In the genomic region with DNA sequence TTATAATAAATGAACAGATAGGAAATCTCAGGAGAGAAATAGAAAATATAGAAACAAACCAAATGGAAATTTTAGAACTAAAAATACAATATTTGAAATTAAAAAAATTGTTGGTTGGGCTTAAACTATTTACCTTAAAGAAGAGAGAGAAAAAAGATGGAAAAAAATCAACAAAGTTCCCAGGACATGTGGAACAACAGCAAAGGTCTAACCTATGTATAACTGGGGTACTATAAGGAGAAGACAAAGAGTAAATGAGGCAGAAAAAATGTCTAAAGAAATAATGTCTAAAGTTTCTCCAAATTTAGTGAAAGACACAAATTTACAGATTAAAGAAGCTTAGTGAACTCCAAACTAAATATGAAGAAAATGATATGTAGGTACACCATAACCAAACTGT, we compare ENCODE assay signal across 21 cellular contexts. TPM values are rescaled to one million over a fixed set of nuclear protein-coding genes. Genes with fewer than 3 reads are reported as not detected.
DNase-seq lines count a peak whose midpoint lies in the region; ATAC-seq, FAIRE-seq and TF ChIP-seq lines count a peak whose summit lies in the region.
"Had no signal": no experiment of that assay in that cellular context is flagged by ENCODE, and none has a peak within 500 bp of the region (broad histone marks: within the 10 kb centered on the region; RNA-seq: fewer than 3 reads in every experiment).

No MANE protein-coding gene starts in this region.

- H3K79me2 ChIP-seq in GM23248 (ENCODE audit: insufficient read depth) = no peaks in the 10 kb centered on the region

- no peaks in the 10 kb centered on the region for H3K27me3 ChIP-seq in GM23248 (replicated peaks; ENCODE audit: insufficient read depth)
- H3K27me3 ChIP-seq in small intestine (ENCODE audit: control insufficient read depth in 2 of 2, insufficient read depth in 2 of 2, low read length in 2 of 2) = no peaks in the 10 kb centered on the region
- no peaks in the 10 kb centered on the region for H3K27me3 ChIP-seq in lower lobe of right lung (ENCODE audit: low read depth)
- H3K27me3 ChIP-seq: BLaER1 treated with 17β-estradiol and CSF1 and Interleukin-3, amounts not matched to agents 10 nM and 100 nM had no signal

- no peak for TF ChIP-seq CTCF in HEK293 (tag by site-specific recombination; IDR thresholded peaks at IDR 0.05)
- no peak for TF ChIP-seq CTCF in lower lobe of right lung (IDR thresholded peaks at IDR 0.05)

- H3K4me2 ChIP-seq in GM23248 (ENCODE audit: unreplicated experiment) = peak overlapping the region; percentile 34
- H3K4me2 ChIP-seq: A549 had no signal

- FAIRE-seq in colon (lab: Jason Lieb, UNC) (peak; percentile 18), small intestine (lab: Jason Lieb, UNC) (peak; percentile 23)
- FAIRE-seq: A549, D721Med, G401.6, GM12891 had no signal

- POLR2A ChIA-PET in HEK293 (lab: Yijun Ruan, JAX) = no interaction called here

- no peak overlapping the region for H2AFZ ChIP-seq in GM23248

- H3F3A ChIP-seq in GM23248 (ENCODE audit: insufficient read depth) = peaks cover 8% of the 10 kb centered on the region

- H3K4me3 ChIP-seq in GM23248 (no peak overlapping the region), HEK293 (ENCODE audit: low read depth, low read length) (no peak overlapping the region), small intestine (ENCODE audit: low read depth in 1 of 2, low read length in 2 of 2) (no peak overlapping the region), lower lobe of right lung (no peak overlapping the region)
- H3K4me3 ChIP-seq: A549; BLaER1 treated with 17β-estradiol and CSF1 and Interleukin-3, amounts not matched to agents 10 nM and 100 nM had no signal

- no peak overlapping the region for H3K9ac ChIP-seq in GM23248
- H3K9ac ChIP-seq: BLaER1 treated with 17β-estradiol and CSF1 and Interleukin-3, amounts not matched to agents 10 nM and 100 nM had no signal

- DNase-seq in GM23248 (no peak), small intestine (no peak), lower lobe of right lung (no peak)
- DNase-seq: AML-193; Caco-2; Calu3; CD4-positive, alpha-beta T cell; CD8-positive, alpha-beta T cell; DMS79 treated with DMSO at 0.1 percent for 48 hours; GF-D8 had no signal

- no peaks in the 10 kb centered on the region for H3K9me2 ChIP-seq in GM23248 (ENCODE audit: insufficient read depth)

- ATAC-seq in HG03469 (IDR thresholded peaks at IDR 0.05; ENCODE audit: unreplicated experiment) = no peak
- ATAC-seq in GM18520 (IDR thresholded peaks at IDR 0.05; ENCODE audit: unreplicated experiment) = no peak
- no peak for ATAC-seq in lower lobe of right lung
- ATAC-seq: A549; CD8-positive, alpha-beta T cell had no signal

- no peaks in the 10 kb centered on the region for H4K20me1 ChIP-seq in GM23248 (ENCODE audit: insufficient read depth)
- H4K20me1 ChIP-seq: BLaER1 treated with 17β-estradiol and CSF1 and Interleukin-3, amounts not matched to agents 10 nM and 100 nM had no signal

- no peaks in the 10 kb centered on the region for H3K9me3 ChIP-seq in GM23248 (ENCODE audit: low read depth)
- H3K9me3 ChIP-seq in HEK293 (ENCODE audit: control insufficient read depth, insufficient read depth, low read depth, low read length) = no peaks in the 10 kb centered on the region
- H3K9me3 ChIP-seq in small intestine (ENCODE audit: control insufficient read depth, low read depth) = no peaks in the 10 kb centered on the region
- H3K9me3 ChIP-seq in lower lobe of right lung = no peaks in the 10 kb centered on the region

- CTCF ChIA-PET in HEK293 (lab: Yijun Ruan, JAX) = interaction anchor here (0.6 to 6.0 kb wide), 2 partner anchors 515 to 894 kb away, joined by 3 to 49 read pairs; no protein-coding TSS in a partner anchor

- in situ Hi-C loops in GM23248 (cut with MboI) = loop anchor here (10.0 kb wide), 3 partner anchors 171 to 871 kb away; a partner anchor contains a TSS

- intact Hi-C loops in lower lobe of right lung (cut with DNase I) = no loop called here

- H3K27ac ChIP-seq in GM23248 = 0 out of 2 replicates have a peak overlapping the region, but pooled peaks have one; percentile 12
- no peak overlapping the region for H3K27ac ChIP-seq in HEK293 (ENCODE audit: extremely low read depth, low read depth, low read length)
- H3K27ac ChIP-seq in small intestine (ENCODE audit: low read depth in 1 of 2, low read length in 1 of 2) = no peak overlapping the region
- H3K27ac ChIP-seq in lower lobe of right lung = no peak overlapping the region
- H3K27ac ChIP-seq: 22Rv1, A549, C4-2B had no signal

- H3K36me3 ChIP-seq in GM23248 (ENCODE audit: low read depth) = no peaks in the 10 kb centered on the region
- no peaks in the 10 kb centered on the region for H3K36me3 ChIP-seq in HEK293 (ENCODE audit: control insufficient read depth in 2 of 2, insufficient read depth in 1 of 2, low read length in 2 of 2)
- H3K36me3 ChIP-seq in small intestine (ENCODE audit: control insufficient read depth in 2 of 2, insufficient read depth in 2 of 2, low read length in 2 of 2) = no peaks in the 10 kb centered on the region
- H3K36me3 ChIP-seq in lower lobe of right lung = no peaks in the 10 kb centered on the region
- H3K36me3 ChIP-seq: BLaER1 treated with 17β-estradiol and CSF1 and Interleukin-3, amounts not matched to agents 10 nM and 100 nM had no signal

- H3K4me1 ChIP-seq in GM23248 (ENCODE audit: insufficient read depth) (peaks cover 11% of the 10 kb centered on the region), HEK293 (ENCODE audit: control insufficient read depth, insufficient read depth, low read length) (no peaks in the 10 kb centered on the region), small intestine (ENCODE audit: control insufficient read depth in 2 of 2, insufficient read depth in 1 of 2, low read depth in 1 of 2, low read length in 1 of 2) (no peaks in the 10 kb centered on the region), lower lobe of right lung (no peaks in the 10 kb centered on the region)
- H3K4me1 ChIP-seq: A549, Caco-2 had no signal

TF ChIP-seq in HEK293, 187 proteins besides CTCF, POLR2A, EP300 and RAD21:
- TF ChIP-seq ZNF133 (tag by site-specific recombination; IDR thresholded peaks at IDR 0.05) (peak; percentile 91), SETDB1 (IDR thresholded peaks at IDR 0.05; ENCODE audit: insufficient read length, low read length) (peak; percentile 64), ZNF558 (tag by site-specific recombination; IDR thresholded peaks at IDR 0.05) (peak; percentile 44; the same call in 1 of the 2 replicates), IKZF3 (tag by site-specific recombination; IDR thresholded peaks at IDR 0.05) (no peak)

RNA-seq across cellular contexts. Expression of a gene that starts 41.1 kb away (rescaled TPM):
- 6.8 and 7.6 TPM in 2 replicates for total RNA-seq in GM23248 (2014; rRNA removed; shearing (Covaris generic))
- 3.3 and 4.0 TPM in 2 replicates for polyA plus RNA-seq in GM23248 (2016; fragmentation: Nextera tagmentation; extraction: Ambion mirVana)
- polyA plus RNA-seq in small intestine = 1 to 10 TPM; 1.8 to 3.9 (median 2.7) TPM
- total RNA-seq in lower lobe of right lung = 8.2 TPM
